ENCODE assay signal across 12 cellular contexts in the genomic region with DNA sequence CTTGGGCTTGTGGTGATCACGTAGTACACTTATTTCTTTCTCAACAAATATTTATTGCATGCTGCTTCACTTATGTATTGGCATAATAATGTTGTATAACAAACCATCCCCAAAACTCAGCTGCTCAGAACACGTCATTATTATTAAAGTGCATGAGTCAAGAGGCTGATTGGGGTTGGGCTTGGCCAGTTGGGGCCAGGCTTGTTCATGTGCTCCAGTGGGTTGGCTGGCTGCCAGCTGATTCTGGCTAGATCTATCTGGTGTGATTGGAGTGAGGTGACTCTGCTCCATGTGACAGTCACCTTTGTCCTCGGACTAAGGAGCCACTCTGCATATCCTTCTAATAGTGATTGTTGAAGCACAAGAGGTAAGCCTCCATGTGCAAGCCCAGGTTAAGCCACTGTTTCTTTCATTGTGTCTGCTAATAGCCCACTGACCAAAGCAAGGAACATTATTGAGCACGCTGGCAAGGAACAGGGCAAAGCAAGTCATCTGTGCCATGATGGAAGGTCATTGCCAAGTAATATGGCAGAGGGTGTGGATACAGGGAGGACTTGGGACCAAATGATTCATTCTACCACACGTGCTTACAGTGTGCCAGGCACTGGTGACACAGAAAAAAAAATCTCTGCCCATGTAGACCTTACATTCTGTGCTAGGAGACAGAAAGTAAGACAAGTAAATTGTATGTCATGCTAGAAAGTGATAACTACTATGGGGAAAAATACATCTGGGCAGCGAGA.
DNase-seq lines count a peak whose midpoint lies in the region; ATAC-seq and TF ChIP-seq lines count a peak whose summit lies in the region.
"Had no signal": no experiment of that assay in that cellular context is flagged by ENCODE, and none has a peak within 500 bp of the region (broad histone marks: within the 10 kb centered on the region; RNA-seq: fewer than 3 reads in every experiment).

No MANE protein-coding gene starts in this region.

- peaks cover 8% of the 10 kb centered on the region for H3K27me3 Mint-ChIP-seq in activated CD8-positive, alpha-beta T cell treated with anti-CD3 and anti-CD28 coated beads, Interleukin-2, amount 10 ng/mL, durations not matched to agents 7 days and 5 days (ENCODE audit: low read depth)

- H3K36me3 ChIP-seq in HEK293 (ENCODE audit: control insufficient read depth in 2 of 2, insufficient read depth in 1 of 2, low read length in 2 of 2): no peaks in the 10 kb centered on the region
- H3K36me3 ChIP-seq in RWPE2 (ENCODE audit: low read depth): no peaks in the 10 kb centered on the region

- H3K4me3 ChIP-seq in HEK293 (ENCODE audit: low read depth, low read length) (no peak overlapping the region), RWPE2 (ENCODE audit: severe bottlenecking) (no peak overlapping the region)

- TF ChIP-seq CTCF in HEK293 (tag by site-specific recombination; IDR thresholded peaks at IDR 0.05): no peak
- TF ChIP-seq CTCF in RWPE2 (IDR thresholded peaks at IDR 0.05; ENCODE audit: poor library complexity, severe bottlenecking): no peak

- CTCF ChIA-PET in HEK293 (lab: Yijun Ruan, JAX): no interaction called here
- CTCF ChIA-PET in activated CD8-positive, alpha-beta T cell treated with anti-CD3 and anti-CD28 coated beads, Interleukin-2, amount 10 ng/mL, durations not matched to agents 7 days and 5 days (lab: Charles Lee): no interaction called here

- no peak overlapping the region for H3K27ac Mint-ChIP-seq in activated CD8-positive, alpha-beta T cell treated with anti-CD3 and anti-CD28 coated beads, Interleukin-2, amount 10 ng/mL, durations not matched to agents 7 days and 5 days

- no peak overlapping the region for H3K4me3 Mint-ChIP-seq in activated CD8-positive, alpha-beta T cell treated with anti-CD3 and anti-CD28 coated beads, Interleukin-2, amount 10 ng/mL, durations not matched to agents 7 days and 5 days

- H3K9me3 ChIP-seq in HEK293 (ENCODE audit: control insufficient read depth, insufficient read depth, low read depth, low read length): no peaks in the 10 kb centered on the region
- H3K9me3 ChIP-seq in RWPE2 (ENCODE audit: severe bottlenecking): no peaks in the 10 kb centered on the region

- no peaks in the 10 kb centered on the region for H3K27me3 ChIP-seq in RWPE2 (ENCODE audit: insufficient read depth, poor library complexity, severe bottlenecking)

- no peaks in the 10 kb centered on the region for H3K9me3 Mint-ChIP-seq in activated CD8-positive, alpha-beta T cell treated with anti-CD3 and anti-CD28 coated beads, Interleukin-2, amount 10 ng/mL, durations not matched to agents 7 days and 5 days (ENCODE audit: insufficient read depth)

- ATAC-seq in RWPE2 (ENCODE audit: low read depth): peak; percentile 69; the same call in 2 of the 3 replicates
- ATAC-seq in HG03196 (IDR thresholded peaks at IDR 0.05; ENCODE audit: unreplicated experiment): no peak
- no peak for ATAC-seq in activated CD8-positive, alpha-beta T cell treated with anti-CD3 and anti-CD28 coated beads, Interleukin-2, amount 10 ng/mL, durations not matched to agents 7 days and 5 days
- ATAC-seq: SK-N-SH treated with all-trans-retinoic acid at 6 μM for 48 hours had no signal

- H3K4me1 Mint-ChIP-seq in activated CD8-positive, alpha-beta T cell treated with anti-CD3 and anti-CD28 coated beads, Interleukin-2, amount 10 ng/mL, durations not matched to agents 7 days and 5 days (ENCODE audit: low read depth): no peaks in the 10 kb centered on the region

- POLR2A ChIA-PET in HEK293 (lab: Yijun Ruan, JAX): no interaction called here
- POLR2A ChIA-PET in activated CD8-positive, alpha-beta T cell treated with anti-CD3 and anti-CD28 coated beads, Interleukin-2, amount 10 ng/mL, durations not matched to agents 7 days and 5 days (lab: Charles Lee): no interaction called here

- H3K27ac ChIP-seq in HEK293 (ENCODE audit: extremely low read depth, low read depth, low read length) (no peak overlapping the region), RWPE2 (ENCODE audit: poor library complexity, severe bottlenecking) (no peak overlapping the region)
- H3K27ac ChIP-seq: VCaP had no signal

- DNase-seq in COR-L47 (lab: John Stamatoyannopoulos, UW) (peak; percentile 2), RWPE2 (ENCODE audit: low spot score) (peak; percentile 67), kidney tubule cell (ENCODE audit: low spot score) (peak; percentile 67), pons (ENCODE audit: low spot score) (no peak)
- no peak for DNase-seq in stimulated activated CD4-positive, alpha-beta T cell treated with anti-CD3 and anti-CD28 coated beads, Interleukin-4, amount 100 ng/mL, for 1 hour
- no peak for DNase-seq in activated CD8-positive, alpha-beta T cell treated with anti-CD3 and anti-CD28 coated beads, Interleukin-2, amount 10 ng/mL, durations not matched to agents 7 days and 5 days
- DNase-seq: activated naive CD4-positive, alpha-beta T cell treated with anti-CD3 and anti-CD28 coated beads, Interleukin-2, amount 50 U/mL, for 16 hours; effector memory CD4-positive, alpha-beta T cell had no signal

- no peaks in the 10 kb centered on the region for H3K36me3 Mint-ChIP-seq in activated CD8-positive, alpha-beta T cell treated with anti-CD3 and anti-CD28 coated beads, Interleukin-2, amount 10 ng/mL, durations not matched to agents 7 days and 5 days (ENCODE audit: low read depth)

- H3K4me1 ChIP-seq in HEK293 (ENCODE audit: control insufficient read depth, insufficient read depth, low read length): no peaks in the 10 kb centered on the region
- no peaks in the 10 kb centered on the region for H3K4me1 ChIP-seq in RWPE2 (ENCODE audit: insufficient read depth, poor library complexity, severe bottlenecking)

TF ChIP-seq in HEK293, 187 proteins besides CTCF, POLR2A, EP300 and RAD21:
- TF ChIP-seq, protein P1, sequence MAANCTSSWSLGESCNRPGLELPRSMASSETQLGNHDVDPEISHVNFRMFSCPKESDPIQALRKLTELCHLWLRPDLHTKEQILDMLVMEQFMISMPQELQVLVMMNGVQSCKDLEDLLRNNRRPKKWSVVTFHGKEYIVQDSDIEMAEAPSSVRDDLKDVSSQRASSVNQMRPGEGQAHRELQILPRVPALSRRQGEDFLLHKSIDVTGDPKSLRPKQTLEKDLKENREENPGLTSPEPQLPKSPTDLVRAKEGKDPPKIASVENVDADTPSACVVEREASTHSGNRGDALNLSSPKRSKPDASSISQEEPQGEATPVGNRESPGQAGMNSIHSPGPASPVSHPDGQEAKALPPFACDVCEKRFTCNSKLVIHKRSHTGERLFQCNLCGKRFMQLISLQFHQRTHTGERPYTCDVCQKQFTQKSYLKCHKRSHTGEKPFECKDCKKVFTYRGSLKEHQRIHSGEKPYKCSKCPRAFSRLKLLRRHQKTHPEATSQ (tag by site-specific recombination; IDR thresholded peaks at IDR 0.05): no peak
- TF ChIP-seq, protein P2, sequence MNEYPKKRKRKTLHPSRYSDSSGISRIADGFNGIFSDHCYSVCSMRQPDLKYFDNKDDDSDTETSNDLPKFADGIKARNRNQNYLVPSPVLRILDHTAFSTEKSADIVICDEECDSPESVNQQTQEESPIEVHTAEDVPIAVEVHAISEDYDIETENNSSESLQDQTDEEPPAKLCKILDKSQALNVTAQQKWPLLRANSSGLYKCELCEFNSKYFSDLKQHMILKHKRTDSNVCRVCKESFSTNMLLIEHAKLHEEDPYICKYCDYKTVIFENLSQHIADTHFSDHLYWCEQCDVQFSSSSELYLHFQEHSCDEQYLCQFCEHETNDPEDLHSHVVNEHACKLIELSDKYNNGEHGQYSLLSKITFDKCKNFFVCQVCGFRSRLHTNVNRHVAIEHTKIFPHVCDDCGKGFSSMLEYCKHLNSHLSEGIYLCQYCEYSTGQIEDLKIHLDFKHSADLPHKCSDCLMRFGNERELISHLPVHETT (tag by site-specific recombination; IDR thresholded peaks at IDR 0.05): no peak
- no peak for TF ChIP-seq ZNF404 (tag by site-specific recombination; IDR thresholded peaks at IDR 0.05)
- TF ChIP-seq, protein P3, sequence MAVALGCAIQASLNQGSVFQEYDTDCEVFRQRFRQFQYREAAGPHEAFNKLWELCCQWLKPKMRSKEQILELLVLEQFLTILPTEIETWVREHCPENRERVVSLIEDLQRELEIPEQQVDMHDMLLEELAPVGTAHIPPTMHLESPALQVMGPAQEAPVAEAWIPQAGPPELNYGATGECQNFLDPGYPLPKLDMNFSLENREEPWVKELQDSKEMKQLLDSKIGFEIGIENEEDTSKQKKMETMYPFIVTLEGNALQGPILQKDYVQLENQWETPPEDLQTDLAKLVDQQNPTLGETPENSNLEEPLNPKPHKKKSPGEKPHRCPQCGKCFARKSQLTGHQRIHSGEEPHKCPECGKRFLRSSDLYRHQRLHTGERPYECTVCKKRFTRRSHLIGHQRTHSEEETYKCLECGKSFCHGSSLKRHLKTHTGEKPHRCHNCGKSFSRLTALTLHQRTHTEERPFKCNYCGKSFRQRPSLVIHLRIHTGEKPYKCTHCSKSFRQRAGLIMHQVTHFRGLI (tag by site-specific recombination; IDR thresholded peaks at IDR 0.05): peak; percentile 80; the same call in 1 of the 2 replicates
- TF ChIP-seq ZNF560 (tag by site-specific recombination; IDR thresholded peaks at IDR 0.05; ENCODE audit: borderline replicate concordance): no peak

Comparison
In these comparisons a context has a peak if more than half of its experiments do, and no peak if none do; other contexts are left out.
1. DNase-seq: peak in COR-L47 (single experiment), RWPE2 (single experiment) and kidney tubule cell (single experiment); none in pons (single experiment), stimulated activated CD4-positive, alpha-beta T cell treated with anti-CD3 and anti-CD28 coated beads, Interleukin-4, amount 100 ng/mL, for 1 hour (single experiment) and activated CD8-positive, alpha-beta T cell treated with anti-CD3 and anti-CD28 coated beads, Interleukin-2, amount 10 ng/mL, durations not matched to agents 7 days and 5 days (single experiment).